Comparison of ENCODE assay signal across 20 cellular contexts in genomic region chr12:111488798-111489197, GRCh38.
DNase-seq lines count a peak whose midpoint lies in the region; ATAC-seq, FAIRE-seq and TF ChIP-seq lines count a peak whose summit lies in the region.
"Had no signal": no experiment of that assay in that cellular context is flagged by ENCODE, and none has a peak within 500 bp of the region (broad histone marks: within the 10 kb centered on the region; RNA-seq: fewer than 3 reads in every experiment).

No MANE protein-coding gene starts in this region.

- POLR2A ChIA-PET in HepG2 (lab: Yijun Ruan, JAX), result no interaction called here

- H3K79me2 ChIP-seq in astrocyte (ENCODE audit: insufficient read depth, low read length) (peaks cover 4% of the 10 kb centered on the region), HepG2 (ENCODE audit: insufficient read depth, low read length) (no peaks in the 10 kb centered on the region)

- DNase-seq in astrocyte (ENCODE audit: low read depth), result no peak
- DNase-seq in HepG2 (ENCODE audit: low spot score), result no peak
- no peak for DNase-seq in stimulated activated effector memory CD8-positive, alpha-beta T cell treated with anti-CD3 and anti-CD28 coated beads, Interleukin-12 subunit alpha, Interleukin-12 subunit beta, amount 100 ng/mL, for 72 hours (ENCODE audit: low spot score in 2 of 2)
- DNase-seq in retina, result no peak
- DNase-seq: Calu3; CD4-positive, alpha-beta memory T cell; Kasumi-1; NCI-H1417; NCI-H187; NCI-H510A; NCI-H748 treated with DMSO at 0.1 percent for 48 hours; SHP77 treated with DMSO at 0.1 percent for 48 hours had no signal

- no peaks in the 10 kb centered on the region for H3K27me3 Mint-ChIP-seq in astrocyte (ENCODE audit: low read depth, unreplicated experiment)
- H3K27me3 Mint-ChIP-seq: CD4-positive, alpha-beta memory T cell had no signal

- peaks cover 82 to 100% (median 96%) of the 10 kb centered on the region in 11 experiments for H3K36me3 ChIP-seq in BLaER1 treated with 17β-estradiol and CSF1 and Interleukin-3, amounts not matched to agents 10 nM and 100 nM
- H3K36me3 ChIP-seq in astrocyte (ENCODE audit: insufficient read depth, low read length), result peaks cover 41% of the 10 kb centered on the region
- H3K36me3 ChIP-seq in HepG2 (replicated peaks in 1 of 2; ENCODE audit: control insufficient read depth in 1 of 2, insufficient read depth in 2 of 2, low read length in 2 of 2), result peaks cover 21 to 70% of the 10 kb centered on the region in 2 experiments

- H3K9me3 Mint-ChIP-seq in astrocyte (ENCODE audit: unreplicated experiment), result no peaks in the 10 kb centered on the region
- H3K9me3 Mint-ChIP-seq in stimulated activated effector memory CD8-positive, alpha-beta T cell treated with anti-CD3 and anti-CD28 coated beads, Interleukin-12 subunit alpha, Interleukin-12 subunit beta, amount 100 ng/mL, for 72 hours, result no peaks in the 10 kb centered on the region
- H3K9me3 Mint-ChIP-seq: CD4-positive, alpha-beta memory T cell had no signal

- H3K4me1 ChIP-seq in BLaER1 treated with 17β-estradiol and CSF1 and Interleukin-3, amounts not matched to agents 10 nM and 100 nM, result peaks cover 0 to 42% (median 24%) of the 10 kb centered on the region in 10 experiments; a peak in 18 of 20 replicates
- H3K4me1 ChIP-seq in astrocyte (ENCODE audit: insufficient read depth, low read length), result no peaks in the 10 kb centered on the region
- peaks cover 14% of the 10 kb centered on the region for H3K4me1 ChIP-seq in HepG2 (ENCODE audit: insufficient read depth, low read length)

- peak overlapping the region in 9 of 11 experiments; percentile 8 to 67 (median 44); a peak in 15 of 22 replicates for H3K4me2 ChIP-seq in BLaER1 treated with 17β-estradiol and CSF1 and Interleukin-3, amounts not matched to agents 10 nM and 100 nM
- H3K4me2 ChIP-seq in astrocyte (ENCODE audit: low read length), result no peak overlapping the region
- no peak overlapping the region for H3K4me2 ChIP-seq in HepG2 (ENCODE audit: low read depth, low read length)

- peak overlapping the region; percentile 28 for H3K27ac Mint-ChIP-seq in astrocyte (ENCODE audit: unreplicated experiment)
- peak overlapping the region; percentile 50 for H3K27ac Mint-ChIP-seq in stimulated activated effector memory CD8-positive, alpha-beta T cell treated with anti-CD3 and anti-CD28 coated beads, Interleukin-12 subunit alpha, Interleukin-12 subunit beta, amount 100 ng/mL, for 72 hours

- BruUV-seq in HepG2 (replicated peaks; lab: Mats Ljungman, UMichigan), result no TSS peak

- intact Hi-C loops in HepG2 (cut with micrococcal nuclease; ENCODE audit: unreplicated experiment), result no loop called here

- H2AFZ ChIP-seq in astrocyte (ENCODE audit: low read depth, low read length) (no peak overlapping the region), HepG2 (ENCODE audit: low read length) (no peak overlapping the region)

- TF ChIP-seq EP300 in HepG2 (IDR thresholded peaks at IDR 0.05; ENCODE audit: low read depth in 2 of 2, low read length in 2 of 2) (no peak), HepG2 (CRISPR knock-in tag; IDR thresholded peaks at IDR 0.05; ENCODE audit: borderline replicate concordance) (no peak)

- CTCF ChIA-PET in HepG2 (lab: Yijun Ruan, JAX; ENCODE audit: low intra/inter-chr PET ratio, low total read pairs), result no interaction called here

- WGBS in HepG2 (ENCODE audit: low lambda C conversion rate), result 95% methylated on average over 2 of the region's 2 CpGs

- TF ChIP-seq POLR2A in HepG2 (IDR thresholded peaks at IDR 0.05; ENCODE audit: insufficient read depth in 1 of 2, low read depth in 2 of 2, low read length in 2 of 2), result no peak

- H3K9me3 ChIP-seq in BLaER1 treated with 17β-estradiol and CSF1 and Interleukin-3, amounts not matched to agents 10 nM and 100 nM (replicated peaks in 1 of 11), result no peaks in the 10 kb centered on the region
- H3K9me3 ChIP-seq in astrocyte (ENCODE audit: insufficient read depth, low read depth, low read length) (no peaks in the 10 kb centered on the region), HepG2 (ENCODE audit: low read length) (no peaks in the 10 kb centered on the region)

- H3K4me1 Mint-ChIP-seq in astrocyte (ENCODE audit: low read depth, unreplicated experiment), result peaks cover 11% of the 10 kb centered on the region
- H3K4me1 Mint-ChIP-seq in stimulated activated effector memory CD8-positive, alpha-beta T cell treated with anti-CD3 and anti-CD28 coated beads, Interleukin-12 subunit alpha, Interleukin-12 subunit beta, amount 100 ng/mL, for 72 hours, result no peaks in the 10 kb centered on the region
- H3K4me1 Mint-ChIP-seq: CD4-positive, alpha-beta memory T cell had no signal

- no peak for ATAC-seq in HepG2
- ATAC-seq in stimulated activated effector memory CD8-positive, alpha-beta T cell treated with anti-CD3 and anti-CD28 coated beads, Interleukin-12 subunit alpha, Interleukin-12 subunit beta, amount 100 ng/mL, for 72 hours, result no peak
- no peak for ATAC-seq in HG03439 (IDR thresholded peaks at IDR 0.05; ENCODE audit: unreplicated experiment)
- no peak for ATAC-seq in GM21619 (IDR thresholded peaks at IDR 0.05; ENCODE audit: unreplicated experiment)

- TF ChIP-seq CTCF in astrocyte (IDR thresholded peaks at IDR 0.05; ENCODE audit: insufficient read depth, low read depth, low read length) (no peak), HepG2 (CRISPR knock-in tag; IDR thresholded peaks at IDR 0.05) (no peak)

- H3K36me3 Mint-ChIP-seq in astrocyte (ENCODE audit: low read depth, unreplicated experiment), result peaks cover 16% of the 10 kb centered on the region
- H3K36me3 Mint-ChIP-seq in stimulated activated effector memory CD8-positive, alpha-beta T cell treated with anti-CD3 and anti-CD28 coated beads, Interleukin-12 subunit alpha, Interleukin-12 subunit beta, amount 100 ng/mL, for 72 hours, result peaks cover 89% of the 10 kb centered on the region

- peak overlapping the region in 1 of 11 experiments; percentile 53; a peak in 3 of 22 replicates for H3K9ac ChIP-seq in BLaER1 treated with 17β-estradiol and CSF1 and Interleukin-3, amounts not matched to agents 10 nM and 100 nM
- no peak overlapping the region for H3K9ac ChIP-seq in astrocyte (ENCODE audit: low read length)
- H3K9ac ChIP-seq in HepG2 (ENCODE audit: insufficient read depth, low read depth, low read length), result no peak overlapping the region

- H3K4me3 Mint-ChIP-seq in astrocyte (ENCODE audit: unreplicated experiment), result no peak overlapping the region
- H3K4me3 Mint-ChIP-seq in stimulated activated effector memory CD8-positive, alpha-beta T cell treated with anti-CD3 and anti-CD28 coated beads, Interleukin-12 subunit alpha, Interleukin-12 subunit beta, amount 100 ng/mL, for 72 hours, result no peak overlapping the region
- H3K4me3 Mint-ChIP-seq: CD4-positive, alpha-beta memory T cell had no signal

- TF ChIP-seq RAD21 in HepG2 (CRISPR knock-in tag; IDR thresholded peaks at IDR 0.05), result no peak

- H3K27ac ChIP-seq in BLaER1 treated with 17β-estradiol and CSF1 and Interleukin-3, amounts not matched to agents 10 nM and 100 nM, result peak overlapping the region in 5 of 11 experiments; percentile 12 to 25 (median 12); a peak in 6 of 22 replicates
- H3K27ac ChIP-seq in astrocyte (ENCODE audit: low read depth, low read length) (no peak overlapping the region), HepG2 (ENCODE audit: extremely low read length, insufficient read depth, low read length) (peak overlapping the region; percentile 48)
- H3K27ac ChIP-seq: RWPE1, SK-N-MC had no signal

- H3K4me3 ChIP-seq in BLaER1 treated with 17β-estradiol and CSF1 and Interleukin-3, amounts not matched to agents 10 nM and 100 nM, result no peak overlapping the region
- H3K4me3 ChIP-seq in astrocyte (ENCODE audit: insufficient read depth, low read depth, low read length) (no peak overlapping the region), HepG2 (replicated peaks in 1 of 3; ENCODE audit: insufficient read depth in 1 of 3, low read depth in 2 of 3, low read length in 3 of 3) (no peak overlapping the region)
- H3K4me3 ChIP-seq: SK-N-MC had no signal

- in situ Hi-C loops in HepG2 (cut with HindIII; ENCODE audit: extremely low pct_ligation_motif_present, low pct_unique_long_range_greater_than_20kb), result no loop called here

- H3K27me3 ChIP-seq in BLaER1 treated with 17β-estradiol and CSF1 and Interleukin-3, amounts not matched to agents 10 nM and 100 nM, result no peaks in the 10 kb centered on the region
- no peaks in the 10 kb centered on the region for H3K27me3 ChIP-seq in astrocyte (ENCODE audit: insufficient read depth, low read length)
- H3K27me3 ChIP-seq in HepG2 (ENCODE audit: control insufficient read depth in 1 of 2, insufficient read depth in 2 of 2, low read length in 2 of 2), result no peaks in the 10 kb centered on the region

- FAIRE-seq in astrocyte (lab: Jason Lieb, UNC) (no peak), HepG2 (lab: Jason Lieb, UNC) (no peak)
- FAIRE-seq: G401.6, GM12892, H54 had no signal

- peaks cover 0 to 7% (median 0%) of the 10 kb centered on the region in 11 experiments; a peak in 3 of 22 replicates for H4K20me1 ChIP-seq in BLaER1 treated with 17β-estradiol and CSF1 and Interleukin-3, amounts not matched to agents 10 nM and 100 nM
- H4K20me1 ChIP-seq in astrocyte (ENCODE audit: insufficient read depth, low read length) (peaks cover 28% of the 10 kb centered on the region), HepG2 (ENCODE audit: insufficient read depth, low read length) (no peaks in the 10 kb centered on the region)

TF ChIP-seq in HepG2, 621 proteins besides CTCF, POLR2A, EP300 and RAD21:
- TF ChIP-seq KDM5B (CRISPR knock-in tag; IDR thresholded peaks at IDR 0.05; ENCODE audit: borderline replicate concordance) (no peak), ZNF652 (CRISPR knock-in tag; IDR thresholded peaks at IDR 0.05; ENCODE audit: borderline replicate concordance, low read depth) (no peak), DMTF1 (CRISPR knock-in tag; IDR thresholded peaks at IDR 0.05) (no peak), NRL (CRISPR knock-in tag; IDR thresholded peaks at IDR 0.05; ENCODE audit: borderline replicate concordance) (no peak), RARA (CRISPR knock-in tag; IDR thresholded peaks at IDR 0.05) (no peak)

Comparison
In these comparisons a context has a peak if more than half of its experiments do, and no peak if none do; other contexts are left out.
1. H3K4me2 ChIP-seq: peak in BLaER1 treated with 17β-estradiol and CSF1 and Interleukin-3, amounts not matched to agents 10 nM and 100 nM (9 of 11); none in astrocyte (single experiment) and HepG2 (single experiment).